23 cellular contexts compared by ENCODE assay signal in genomic region chr9:92300935-92301334, GRCh38. TPM values are rescaled to one million over a fixed set of nuclear protein-coding genes. Genes with fewer than 3 reads are reported as not detected.
DNase-seq lines count a peak whose midpoint lies in the region; ATAC-seq, FAIRE-seq and TF ChIP-seq lines count a peak whose summit lies in the region.
"Had no signal": no experiment of that assay in that cellular context is flagged by ENCODE, and none has a peak within 500 bp of the region (broad histone marks: within the 10 kb centered on the region; RNA-seq: fewer than 3 reads in every experiment).

No MANE protein-coding gene starts in this region.

- H4K20me1 ChIP-seq in OCI-LY7 (ENCODE audit: insufficient read depth, low read length): no peaks in the 10 kb centered on the region
- no peaks in the 10 kb centered on the region for H4K20me1 ChIP-seq in K562 (replicated peaks; ENCODE audit: control insufficient read depth, insufficient read depth, low read length)

- H3K36me3 ChIP-seq in OCI-LY7 (ENCODE audit: insufficient read depth, low read length) (peaks cover 97% of the 10 kb centered on the region), K562 (ENCODE audit: control insufficient read depth, insufficient read depth, low read length) (peaks cover 95% of the 10 kb centered on the region), esophagus squamous epithelium (peaks cover 9 to 94% (median 50%) of the 10 kb centered on the region in 3 donors)

- peaks cover 30% of the 10 kb centered on the region; the same call in 1 of the 2 replicates for H3K79me2 ChIP-seq in OCI-LY7 (ENCODE audit: insufficient read depth, low read depth, low read length)
- H3K79me2 ChIP-seq in K562 (ENCODE audit: control insufficient read depth, insufficient read depth, low read length): 0 out of 3 replicates have a peak, but pooled peaks cover 2% of the 10 kb centered on the region

- peak overlapping the region; percentile 22 for H3K27ac Mint-ChIP-seq in activated T-cell treated with anti-CD3 and anti-CD28 coated beads, Interleukin-2, amount 50 U/mL, for 72 hours
- no peak overlapping the region for H3K27ac Mint-ChIP-seq in nephron progenitor cell
- H3K27ac Mint-ChIP-seq: CD4-positive, CD25-positive, alpha-beta regulatory T cell; GM23338; HFFc6 had no signal

- H3K9ac ChIP-seq in K562 (ENCODE audit: insufficient read depth in 1 of 2, low read depth in 2 of 2, low read length in 2 of 2): no peak overlapping the region

- TF ChIP-seq CTCF in OCI-LY7 (conservative IDR thresholded peaks at IDR 0.05; ENCODE audit: low read length) (no peak), K562 (IDR thresholded peaks at IDR 0.05 in 2 of 3, conservative IDR thresholded peaks at IDR 0.05 in 1 of 3; ENCODE audit: insufficient read depth in 2 of 3, low read depth in 1 of 3, low read length in 3 of 3) (no peak), esophagus squamous epithelium (IDR thresholded peaks at IDR 0.05) (no peak), nephron progenitor cell (IDR thresholded peaks at IDR 0.05) (no peak)

- FAIRE-seq in K562 (lab: Jason Lieb, UNC): no peak
- FAIRE-seq: GM12878 had no signal

- WGBS in K562 (ENCODE audit: insufficient coverage, low coverage, missing lambda C conversion rate): 20% methylated on average over 1 of the region's 1 CpG
- 68 to 75% methylated on average over 1 of the region's 1 CpG for WGBS in esophagus squamous epithelium, 2 donors

- no peak for ATAC-seq in activated T-cell treated with anti-CD3 and anti-CD28 coated beads, Interleukin-2, amount 50 U/mL, for 72 hours (replicated peaks in 1 of 2)
- ATAC-seq in K562: no peak
- ATAC-seq: GM12878, GM23338, HCT116 had no signal

- H3K9me2 ChIP-seq in OCI-LY7 (ENCODE audit: insufficient read depth, low read length): no peaks in the 10 kb centered on the region

- in situ Hi-C loops in K562 (cut with MboI) (no loop called here), ACHN (cut with HindIII; ENCODE audit: low pct_ligation_motif_present, low pct_unique_long_range_greater_than_20kb, low sequenced_read_pairs) (no loop called here)

- no peak overlapping the region for H3K4me3 Mint-ChIP-seq in activated T-cell treated with anti-CD3 and anti-CD28 coated beads, Interleukin-2, amount 50 U/mL, for 72 hours
- no peak overlapping the region for H3K4me3 Mint-ChIP-seq in nephron progenitor cell
- H3K4me3 Mint-ChIP-seq: CD4-positive, CD25-positive, alpha-beta regulatory T cell; GM23338; HFFc6 had no signal

- no peak for TF ChIP-seq RAD21 in K562 (CRISPR knock-in tag; conservative IDR thresholded peaks at IDR 0.05 in 1 of 2, IDR thresholded peaks at IDR 0.05 in 1 of 2)

- TF ChIP-seq POLR2A in K562 (conservative IDR thresholded peaks at IDR 0.05) (no peak), esophagus squamous epithelium (IDR thresholded peaks at IDR 0.05) (no peak)

- peaks cover 6 to 27% of the 10 kb centered on the region in 2 donors for H3K36me3 Mint-ChIP-seq in activated T-cell treated with anti-CD3 and anti-CD28 coated beads, Interleukin-2, amount 50 U/mL, for 72 hours (ENCODE audit: insufficient read depth in 2 of 2)
- peaks cover 62% of the 10 kb centered on the region for H3K36me3 Mint-ChIP-seq in nephron progenitor cell (ENCODE audit: low read depth)

- H3K4me1 Mint-ChIP-seq in activated T-cell treated with anti-CD3 and anti-CD28 coated beads, Interleukin-2, amount 50 U/mL, for 72 hours (ENCODE audit: low read depth): peaks cover 16% of the 10 kb centered on the region
- H3K4me1 Mint-ChIP-seq in nephron progenitor cell: peaks cover 30% of the 10 kb centered on the region
- H3K4me1 Mint-ChIP-seq: GM23338 had no signal

- H3K4me1 ChIP-seq in OCI-LY7 (ENCODE audit: insufficient read depth, low read length, poor library complexity, severe bottlenecking) (peaks cover 41% of the 10 kb centered on the region), K562 (replicated peaks in 1 of 2; ENCODE audit: control insufficient read depth in 2 of 2, insufficient read depth in 2 of 2, low read length in 2 of 2) (peaks cover 0 to 4% of the 10 kb centered on the region in 2 experiments; a peak in 3 of 5 replicates), esophagus squamous epithelium (peaks cover 0 to 4% (median 0%) of the 10 kb centered on the region in 3 donors)
- H3K4me1 ChIP-seq: BE2C had no signal

- H3K4me3 ChIP-seq in OCI-LY7 (ENCODE audit: low read depth, low read length, poor library complexity, severe bottlenecking) (no peak overlapping the region), K562 (no peak overlapping the region), esophagus squamous epithelium (no peak overlapping the region)
- H3K4me3 ChIP-seq: GM12878, GM23338 had no signal

- no TSS peak for BruUV-seq in OCI-LY7 (replicated peaks; lab: Mats Ljungman, UMichigan)
- no TSS peak for BruUV-seq in K562 (replicated peaks; lab: Mats Ljungman, UMichigan)

- H2AFZ ChIP-seq in OCI-LY7 (ENCODE audit: low read length) (no peak overlapping the region), K562 (ENCODE audit: low read depth, low read length) (no peak overlapping the region)
- H2AFZ ChIP-seq: GM23338 had no signal

- no peaks in the 10 kb centered on the region for H3K27me3 ChIP-seq in K562 (ENCODE audit: control insufficient read depth in 2 of 2, insufficient read depth in 2 of 2, low read length in 2 of 2)
- H3K27me3 ChIP-seq in esophagus squamous epithelium: no peaks in the 10 kb centered on the region
- H3K27me3 ChIP-seq: BE2C had no signal

- POLR2A ChIA-PET in OCI-LY7 (lab: Charles Lee) (interaction anchor here (1.5 to 2.0 kb wide), 2 partner anchors 13 to 21 kb away, joined by 4 to 6 read pairs; no protein-coding TSS in a partner anchor), K562 (lab: Yijun Ruan, JAX) (no interaction called here)

- H3K27ac ChIP-seq in OCI-LY7 (ENCODE audit: low read depth, low read length, poor library complexity, severe bottlenecking) (peak overlapping the region; percentile 81), K562 (ENCODE audit: extremely low read depth, low read depth, low read length) (no peak overlapping the region), esophagus squamous epithelium (no peak overlapping the region)
- H3K27ac ChIP-seq: 22Rv1 had no signal

- H3K9me3 Mint-ChIP-seq in activated T-cell treated with anti-CD3 and anti-CD28 coated beads, Interleukin-2, amount 50 U/mL, for 72 hours: no peaks in the 10 kb centered on the region
- H3K9me3 Mint-ChIP-seq in nephron progenitor cell: no peaks in the 10 kb centered on the region
- H3K9me3 Mint-ChIP-seq: CD4-positive, CD25-positive, alpha-beta regulatory T cell; CD8-positive, alpha-beta memory T cell; GM23338; HFFc6 had no signal

- CTCF ChIA-PET in OCI-LY7 (lab: Charles Lee; ENCODE audit: unreplicated experiment) (no interaction called here), K562 (lab: Yijun Ruan, JAX; ENCODE audit: low intra/inter-chr PET ratio) (interaction anchor here (0.6 kb wide), 1 partner anchor 416 kb away, joined by 3 read pairs; no protein-coding TSS in a partner anchor)

- no peaks in the 10 kb centered on the region for H3K9me3 ChIP-seq in OCI-LY7 (ENCODE audit: low read length)
- H3K9me3 ChIP-seq in K562 (replicated peaks; ENCODE audit: control insufficient read depth, insufficient read depth, low read depth, low read length): no peaks in the 10 kb centered on the region
- H3K9me3 ChIP-seq in esophagus squamous epithelium: no peaks in the 10 kb centered on the region
- H3K9me3 ChIP-seq: BE2C had no signal

- H3K9me1 ChIP-seq in K562 (ENCODE audit: control insufficient read depth, insufficient read depth, low read length): no peaks in the 10 kb centered on the region

- no peak for DNase-seq in activated T-cell treated with anti-CD3 and anti-CD28 coated beads, Interleukin-2, amount 50 U/mL, for 72 hours
- no peak for DNase-seq in activated T-cell treated with anti-CD3 and anti-CD28 coated beads for 4 hours
- no peak for DNase-seq in OCI-LY7 (ENCODE audit: low spot score)
- DNase-seq in K562 (ENCODE audit: extremely low read depth in 1 of 4, low spot score in 3 of 4): no peak
- no peak for DNase-seq in esophagus squamous epithelium (lab: John Stamatoyannopoulos, UW)
- no peak for DNase-seq in nephron progenitor cell
- DNase-seq in ACHN: no peak
- DNase-seq: BE2C; C1 segment of cervical spinal cord; CD4-positive, CD25-positive, alpha-beta regulatory T cell; CD8-positive, alpha-beta memory T cell; COR-L47; DMS 273 treated with DMSO at 0.1 percent for 48 hours; DMS53; DND-41; EL; H7; HFFc6; KBM-7 had no signal

- H3K27me3 Mint-ChIP-seq in activated T-cell treated with anti-CD3 and anti-CD28 coated beads, Interleukin-2, amount 50 U/mL, for 72 hours (ENCODE audit: low read depth): no peaks in the 10 kb centered on the region
- H3K27me3 Mint-ChIP-seq in nephron progenitor cell (ENCODE audit: low read depth, poor library complexity): no peaks in the 10 kb centered on the region
- H3K27me3 Mint-ChIP-seq: CD4-positive, CD25-positive, alpha-beta regulatory T cell; CD8-positive, alpha-beta memory T cell had no signal

- no peak overlapping the region for H3K4me2 ChIP-seq in OCI-LY7 (ENCODE audit: low read length)
- H3K4me2 ChIP-seq in K562 (ENCODE audit: insufficient read depth, low read length): no peak overlapping the region
- H3K4me2 ChIP-seq: GM23338 had no signal

- intact Hi-C loops in OCI-LY7 (cut with micrococcal nuclease; ENCODE audit: unreplicated experiment): no loop called here
- intact Hi-C loops in K562 (cut with micrococcal nuclease): no loop called here
- intact Hi-C loops in esophagus squamous epithelium (cut with DNase I): no loop called here

- no peak for TF ChIP-seq EP300 in K562 (IDR thresholded peaks at IDR 0.05; ENCODE audit: low read length)

RNA-seq across cellular contexts. Expression of gene IARS1, which starts 7.4 kb away (rescaled TPM):
- total RNA-seq in activated T-cell treated with anti-CD3 and anti-CD28 coated beads, Interleukin-2, amount 50 U/mL, for 72 hours: 100 to 1,000 TPM; 324 to 356 TPM
- total RNA-seq in OCI-LY7 (2014; rRNA removed; shearing (Covaris generic)): 352 and 392 TPM in 2 replicates
- total RNA-seq in OCI-LY7 (2022) (330 and 336 TPM in 2 replicates), K562 (2014; rRNA removed) (240 and 256 TPM in 2 replicates), K562 (2014; rRNA removed; fragmentation: Illumina TruSeq; extraction: Trizol) (371 and 390 TPM in 2 replicates), K562 (2015; rRNA removed; fragmentation: Illumina TruSeq; extraction: Trizol) (254 and 275 TPM in 2 replicates), K562 (2021) (216 and 234 TPM in 2 replicates), esophagus squamous epithelium (100 to 1,000 TPM in 2 of 4 donors, 10 to 100 TPM in 2; 56.8 to 136 (median 91.2) TPM)
- total RNA-seq in K562 (2011; cell fraction: chromatin; rRNA removed; ENCODE audit: low replicate concordance): 589 and 1,257 TPM in 2 replicates
- 269 and 325 TPM in 2 replicates for total RNA-seq in K562 (2011; cell fraction: nucleolus; rRNA removed)
- total RNA-seq in K562 (2011; cell fraction: nucleoplasm; rRNA removed): 485 and 488 TPM in 2 replicates
- polyA plus RNA-seq in K562 (2011; rRNA removed) (124 and 133 TPM in 2 replicates), K562 (2014; fragmentation: Illumina TruSeq; extraction: Trizol) (228 and 249 TPM in 2 replicates), K562 (2014; fragmentation: Nextera tagmentation; extraction: Ambion mirVana) (100 to 1,000 TPM; 119 to 224 TPM), K562 (2014; rRNA removed) (147 and 158 TPM in 2 replicates)
- polyA plus RNA-seq in K562 (2011; cell fraction: cytosol; rRNA removed): 58.9 and 89.2 TPM in 2 replicates
- 252 and 325 TPM in 2 replicates for polyA plus RNA-seq in K562 (2011; cell fraction: nucleus; rRNA removed)
- polyA plus RNA-seq in K562 (2012): 128 and 282 TPM in 2 replicates
- polyA minus RNA-seq in K562 (2011; rRNA and poly(A)+ RNA removed): 380 and 416 TPM in 2 replicates
- 143 and 185 TPM in 2 replicates for polyA minus RNA-seq in K562 (2011; cell fraction: cytosol; rRNA and poly(A)+ RNA removed)
- 154 and 311 TPM in 2 replicates for polyA minus RNA-seq in K562 (2011; cell fraction: nucleus; rRNA and poly(A)+ RNA removed)

RNA-seq across cellular contexts. Expression of gene NOL8, which starts 24.2 kb away (rescaled TPM):
- 10 to 100 TPM; 50.7 to 56.6 TPM for total RNA-seq in activated T-cell treated with anti-CD3 and anti-CD28 coated beads, Interleukin-2, amount 50 U/mL, for 72 hours
- total RNA-seq in OCI-LY7 (2014; rRNA removed; shearing (Covaris generic)): 29.3 and 30.1 TPM in 2 replicates
- 61.2 and 63.6 TPM in 2 replicates for total RNA-seq in OCI-LY7 (2022)
- 88.1 and 253 TPM in 2 replicates for total RNA-seq in K562 (2011; cell fraction: chromatin; rRNA removed; ENCODE audit: low replicate concordance)
- 39.0 and 50.7 TPM in 2 replicates for total RNA-seq in K562 (2011; cell fraction: nucleolus; rRNA removed)
- 86.3 and 124 TPM in 2 replicates for total RNA-seq in K562 (2011; cell fraction: nucleoplasm; rRNA removed)
- 46.9 and 51.3 TPM in 2 replicates for total RNA-seq in K562 (2014; rRNA removed)
- 57.1 and 64.7 TPM in 2 replicates for total RNA-seq in K562 (2014; rRNA removed; fragmentation: Illumina TruSeq; extraction: Trizol)
- total RNA-seq in K562 (2015; rRNA removed; fragmentation: Illumina TruSeq; extraction: Trizol): 57.4 and 64.8 TPM in 2 replicates
- total RNA-seq in K562 (2021): 51.5 and 55.0 TPM in 2 replicates
- 41.3 and 51.9 TPM in 2 replicates for polyA plus RNA-seq in K562 (2011; rRNA removed)
- polyA plus RNA-seq in K562 (2011; cell fraction: cytosol; rRNA removed): 7.6 and 12.9 TPM in 2 replicates
- polyA plus RNA-seq in K562 (2011; cell fraction: nucleus; rRNA removed): 76.6 and 92.6 TPM in 2 replicates
- polyA plus RNA-seq in K562 (2012): 31.0 and 43.3 TPM in 2 replicates
- polyA plus RNA-seq in K562 (2014; fragmentation: Illumina TruSeq; extraction: Trizol): 66.0 and 88.8 TPM in 2 replicates
- 10 to 100 TPM; 83.4 to 91.5 TPM for polyA plus RNA-seq in K562 (2014; fragmentation: Nextera tagmentation; extraction: Ambion mirVana)
- 58.7 and 62.5 TPM in 2 replicates for polyA plus RNA-seq in K562 (2014; rRNA removed)
- polyA minus RNA-seq in K562 (2011; rRNA and poly(A)+ RNA removed): 122 and 141 TPM in 2 replicates
- 22.0 and 31.9 TPM in 2 replicates for polyA minus RNA-seq in K562 (2011; cell fraction: cytosol; rRNA and poly(A)+ RNA removed)
- polyA minus RNA-seq in K562 (2011; cell fraction: nucleus; rRNA and poly(A)+ RNA removed): 63.4 and 103 TPM in 2 replicates
- total RNA-seq in esophagus squamous epithelium: 10 to 100 TPM; 20.7 to 52.3 (median 37.2) TPM

RNA-seq across cellular contexts. Expression of gene CENPP, which starts 24.8 kb away (rescaled TPM):
- total RNA-seq in activated T-cell treated with anti-CD3 and anti-CD28 coated beads, Interleukin-2, amount 50 U/mL, for 72 hours: 10 to 100 TPM; 25.2 to 28.2 TPM
- 30.9 and 42.0 TPM in 2 replicates for total RNA-seq in OCI-LY7 (2014; rRNA removed; shearing (Covaris generic))
- total RNA-seq in OCI-LY7 (2022) (25.4 and 30.4 TPM in 2 replicates), K562 (2014; rRNA removed) (16.1 and 17.7 TPM in 2 replicates), K562 (2014; rRNA removed; fragmentation: Illumina TruSeq; extraction: Trizol) (22.6 and 27.7 TPM in 2 replicates), K562 (2015; rRNA removed; fragmentation: Illumina TruSeq; extraction: Trizol) (23.4 and 28.5 TPM in 2 replicates), K562 (2021) (17.9 and 19.7 TPM in 2 replicates), esophagus squamous epithelium (10 to 100 TPM in 1 of 4 donors, 1 to 10 TPM in 3; 6.0 to 10.7 (median 7.5) TPM)
- 35.9 and 70.6 TPM in 2 replicates for total RNA-seq in K562 (2011; cell fraction: chromatin; rRNA removed; ENCODE audit: low replicate concordance)
- total RNA-seq in K562 (2011; cell fraction: nucleolus; rRNA removed): 8.8 and 13.2 TPM in 2 replicates
- total RNA-seq in K562 (2011; cell fraction: nucleoplasm; rRNA removed): 30.5 and 30.9 TPM in 2 replicates
- polyA plus RNA-seq in K562 (2011; rRNA removed) (15.0 and 17.9 TPM in 2 replicates), K562 (2014; fragmentation: Illumina TruSeq; extraction: Trizol) (24.1 and 25.8 TPM in 2 replicates), K562 (2014; fragmentation: Nextera tagmentation; extraction: Ambion mirVana) (10 to 100 TPM in 1 of 2 experiments, 1 to 10 TPM in 1; 8.0 to 10.2 TPM), K562 (2014; rRNA removed) (18.5 and 20.9 TPM in 2 replicates)
- 2.5 and 3.3 TPM in 2 replicates for polyA plus RNA-seq in K562 (2011; cell fraction: cytosol; rRNA removed)
- 3.6 and 3.7 TPM in 2 replicates for polyA plus RNA-seq in K562 (2011; cell fraction: nucleus; rRNA removed)
- 13.4 and 15.8 TPM in 2 replicates for polyA plus RNA-seq in K562 (2012)
- 12.7 and 16.5 TPM in 2 replicates for polyA minus RNA-seq in K562 (2011; rRNA and poly(A)+ RNA removed)
- 5.6 and 7.9 TPM in 2 replicates for polyA minus RNA-seq in K562 (2011; cell fraction: cytosol; rRNA and poly(A)+ RNA removed)
- polyA minus RNA-seq in K562 (2011; cell fraction: nucleus; rRNA and poly(A)+ RNA removed): 8.3 and 17.5 TPM in 2 replicates
